In the genomic region with DNA sequence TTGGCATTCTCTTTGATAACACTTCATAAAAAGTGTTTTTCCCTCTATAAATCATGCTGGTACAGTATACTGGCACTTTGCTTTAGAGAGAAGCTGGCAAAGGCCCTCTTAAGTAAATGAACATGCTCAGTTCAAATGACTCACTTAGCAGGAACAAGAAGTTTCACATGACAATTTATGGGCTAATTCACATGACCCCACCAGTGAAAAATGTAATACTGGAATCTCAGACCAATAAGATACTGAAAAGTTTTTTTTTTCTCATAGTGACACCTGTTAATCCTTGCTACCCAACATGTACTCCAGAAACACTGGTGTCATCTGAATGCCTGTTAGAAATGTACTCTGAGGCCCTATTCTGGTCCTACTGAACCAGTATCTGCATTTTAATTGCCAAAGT, we compare ENCODE assay signal across 11 cellular contexts. TPM values are rescaled to one million over a fixed set of nuclear protein-coding genes. Genes with fewer than 3 reads are reported as not detected.
DNase-seq lines count a peak whose midpoint lies in the region; ATAC-seq, FAIRE-seq and TF ChIP-seq lines count a peak whose summit lies in the region.
"Had no signal": no experiment of that assay in that cellular context is flagged by ENCODE, and none has a peak within 500 bp of the region (broad histone marks: within the 10 kb centered on the region; RNA-seq: fewer than 3 reads in every experiment).

No MANE protein-coding gene starts in this region.

- no peak for TF ChIP-seq CTCF in fibroblast of villous mesenchyme (IDR thresholded peaks at IDR 0.05; ENCODE audit: insufficient read depth, low read depth, low read length)

- peak; percentile 15 for DNase-seq in H54 (ENCODE audit: insufficient read length, low spot score)
- DNase-seq in SK-MEL-5 (ENCODE audit: low read depth, low spot score): peak; percentile 44
- DNase-seq in fibroblast of villous mesenchyme (ENCODE audit: low read depth): peak; percentile 67
- DNase-seq in stimulated activated CD4-positive, alpha-beta T cell treated with anti-CD3 and anti-CD28 coated beads, Interleukin-1b, Interleukin-23, amount 100 ng/mL, for 48 hours: no peak
- no peak for DNase-seq in activated naive CD8-positive, alpha-beta T cell treated with anti-CD3 and anti-CD28 coated beads for 36 hours
- DNase-seq: adrenal gland; glutamatergic neuron; stimulated activated CD4-positive, alpha-beta T cell treated with anti-CD3 and anti-CD28 coated beads, Interleukin-15, amount 100 ng/mL, for 24 hours had no signal

- no peak overlapping the region for H3K4me3 ChIP-seq in fibroblast of villous mesenchyme (ENCODE audit: low read depth, low read length)
- no peak overlapping the region for H3K4me3 ChIP-seq in skeletal muscle satellite cell (ENCODE audit: low read length)
- H3K4me3 ChIP-seq: adrenal gland had no signal

- H3K36me3 ChIP-seq in skeletal muscle satellite cell (ENCODE audit: insufficient read depth, low read length): peaks cover 37% of the 10 kb centered on the region

- H3K9me3 ChIP-seq in skeletal muscle satellite cell (replicated peaks; ENCODE audit: low read length): no peaks in the 10 kb centered on the region
- H3K9me3 ChIP-seq: adrenal gland had no signal

- peaks cover 22% of the 10 kb centered on the region for H3K4me1 Mint-ChIP-seq in activated naive CD8-positive, alpha-beta T cell treated with anti-CD3 and anti-CD28 coated beads for 36 hours

- H3K27me3 Mint-ChIP-seq in activated naive CD8-positive, alpha-beta T cell treated with anti-CD3 and anti-CD28 coated beads for 36 hours: no peaks in the 10 kb centered on the region

- peak overlapping the region; percentile 41 for H3K4me2 ChIP-seq in skeletal muscle satellite cell (ENCODE audit: low read length)

- H3K27me3 ChIP-seq in skeletal muscle satellite cell (ENCODE audit: control insufficient read depth, insufficient read depth, low read length): no peaks in the 10 kb centered on the region
- H3K27me3 ChIP-seq: adrenal gland had no signal

- peaks cover 15% of the 10 kb centered on the region for H3K36me3 Mint-ChIP-seq in activated naive CD8-positive, alpha-beta T cell treated with anti-CD3 and anti-CD28 coated beads for 36 hours

- H3K4me1 ChIP-seq in skeletal muscle satellite cell (ENCODE audit: control insufficient read depth, insufficient read depth, low read length): peaks cover 13% of the 10 kb centered on the region

- no peak overlapping the region for H3K27ac Mint-ChIP-seq in activated naive CD8-positive, alpha-beta T cell treated with anti-CD3 and anti-CD28 coated beads for 36 hours

- ATAC-seq in HG02938 (IDR thresholded peaks at IDR 0.05; ENCODE audit: unreplicated experiment) (no peak), GM21723 (IDR thresholded peaks at IDR 0.05; ENCODE audit: unreplicated experiment) (no peak)

- in situ Hi-C loops in SK-MEL-5 (cut with HindIII; ENCODE audit: low pct_unique_long_range_greater_than_20kb, low sequenced_read_pairs): no loop called here

- no peaks in the 10 kb centered on the region for H3K9me3 Mint-ChIP-seq in activated naive CD8-positive, alpha-beta T cell treated with anti-CD3 and anti-CD28 coated beads for 36 hours

- peak overlapping the region; percentile 29 for H3K9ac ChIP-seq in skeletal muscle satellite cell (ENCODE audit: low read depth, low read length)

- H3K4me3 Mint-ChIP-seq in activated naive CD8-positive, alpha-beta T cell treated with anti-CD3 and anti-CD28 coated beads for 36 hours: no peak overlapping the region

- no peak for FAIRE-seq in H54 (lab: Jason Lieb, UNC)

- no peak for TF ChIP-seq POLR2A in H54 (IDR thresholded peaks at IDR 0.05; ENCODE audit: low read depth, low read length)

RNA-seq across cellular contexts. Expression of a gene that starts 13.9 kb away (rescaled TPM):
- total RNA-seq in SK-MEL-5 (2014; rRNA removed; shearing (Covaris generic)): 137 and 147 TPM in 2 replicates
- polyA plus RNA-seq in SK-MEL-5 (2015; cell fraction: cytosol; rRNA removed): 79.8 and 90.7 TPM in 2 replicates
- polyA plus RNA-seq in SK-MEL-5 (2015; cell fraction: nucleus; rRNA removed): 40.2 and 48.0 TPM in 2 replicates
- total RNA-seq in fibroblast of villous mesenchyme: 83.1 and 101 TPM in 2 replicates
- 101 and 107 TPM in 2 replicates for total RNA-seq in skeletal muscle satellite cell (2012; rRNA removed)
- 10 to 100 TPM; 62.4 to 63.3 TPM for total RNA-seq in activated naive CD8-positive, alpha-beta T cell treated with anti-CD3 and anti-CD28 coated beads for 36 hours

RNA-seq across cellular contexts. Expression of a gene that starts 41.7 kb away (rescaled TPM):
- total RNA-seq in SK-MEL-5 (2014; rRNA removed; shearing (Covaris generic)): 25.3 and 26.6 TPM in 2 replicates
- 26.7 and 45.1 TPM in 2 replicates for polyA plus RNA-seq in SK-MEL-5 (2015; cell fraction: cytosol; rRNA removed)
- polyA plus RNA-seq in SK-MEL-5 (2015; cell fraction: nucleus; rRNA removed): 19.3 and 30.9 TPM in 2 replicates
- total RNA-seq in fibroblast of villous mesenchyme: 8.7 and 9.1 TPM in 2 replicates
- 6.6 and 9.9 TPM in 2 replicates for total RNA-seq in skeletal muscle satellite cell (2012; rRNA removed)
- total RNA-seq in activated naive CD8-positive, alpha-beta T cell treated with anti-CD3 and anti-CD28 coated beads for 36 hours: 10 to 100 TPM; 27.1 to 30.2 TPM

RNA-seq across cellular contexts. Expression of a gene that starts 54.3 kb away (rescaled TPM):
- total RNA-seq in SK-MEL-5 (2014; rRNA removed; shearing (Covaris generic)): 0.08 TPM in 1 of 2 replicates, not detected in the other
- polyA plus RNA-seq in SK-MEL-5 (2015; cell fraction: cytosol; rRNA removed): not detected in 2 replicates
- polyA plus RNA-seq in SK-MEL-5 (2015; cell fraction: nucleus; rRNA removed): 0.72 TPM in 1 of 2 replicates, not detected in the other
- 1.7 and 2.6 TPM in 2 replicates for total RNA-seq in fibroblast of villous mesenchyme
- total RNA-seq in skeletal muscle satellite cell (2012; rRNA removed): 0.44 and 0.51 TPM in 2 replicates
- total RNA-seq in activated naive CD8-positive, alpha-beta T cell treated with anti-CD3 and anti-CD28 coated beads for 36 hours: 1 to 10 TPM; 1.6 TPM

Comparison
In these comparisons a context has a peak if more than half of its experiments do, and no peak if none do; other contexts are left out.
1. DNase-seq: peak in H54 (single experiment), SK-MEL-5 (single experiment) and fibroblast of villous mesenchyme (single experiment); none in stimulated activated CD4-positive, alpha-beta T cell treated with anti-CD3 and anti-CD28 coated beads, Interleukin-1b, Interleukin-23, amount 100 ng/mL, for 48 hours (single experiment) and activated naive CD8-positive, alpha-beta T cell treated with anti-CD3 and anti-CD28 coated beads for 36 hours (single experiment).